8 cellular contexts compared by ENCODE assay signal in the genomic region with DNA sequence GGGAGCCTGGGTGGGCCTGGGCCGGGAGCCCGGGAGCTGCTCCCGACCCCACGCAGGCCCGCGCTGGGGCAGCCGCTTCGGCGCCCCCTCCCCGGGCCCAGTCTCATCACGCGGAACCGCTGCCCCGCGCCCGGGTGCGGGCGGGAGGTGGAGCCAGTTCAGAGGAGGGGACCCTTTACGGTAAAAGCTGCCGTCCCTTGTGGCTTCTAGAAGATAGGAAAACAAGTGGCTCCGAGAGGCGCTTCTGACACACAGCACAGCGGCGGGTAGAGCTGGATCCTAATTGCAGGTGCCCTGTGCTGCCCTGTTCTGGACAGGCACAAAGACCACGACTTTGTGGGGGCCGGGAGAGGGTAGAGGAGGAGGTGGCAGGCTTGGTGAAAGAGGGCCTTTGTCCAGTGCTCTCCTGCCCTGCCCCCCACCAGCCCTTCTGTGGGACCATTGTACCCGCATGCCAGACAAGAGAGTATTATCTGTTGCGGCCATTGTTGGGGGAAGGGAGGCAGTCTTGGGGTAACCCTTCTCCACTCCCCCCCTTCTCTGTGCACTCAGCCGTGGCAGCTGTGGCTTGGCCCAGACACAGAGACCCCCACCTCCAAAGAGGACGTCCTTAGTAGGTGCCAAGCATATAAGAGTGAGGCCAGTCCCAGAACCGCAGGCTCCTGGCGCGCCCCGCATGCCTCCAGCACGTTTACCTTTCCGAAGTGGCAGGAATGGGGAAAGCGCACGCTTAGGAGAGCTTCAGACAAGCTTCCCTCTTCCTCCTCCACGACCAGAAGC. TPM values are rescaled to one million over a fixed set of nuclear protein-coding genes. Genes with fewer than 3 reads are reported as not detected.
DNase-seq lines count a peak whose midpoint lies in the region; ATAC-seq, FAIRE-seq and TF ChIP-seq lines count a peak whose summit lies in the region.

No MANE protein-coding gene starts in this region.

- H3K4me1 ChIP-seq in right lobe of liver = peaks cover 0 to 19% (median 4%) of the 10 kb centered on the region in 4 donors

- no peak for TF ChIP-seq POLR2A in right lobe of liver (IDR thresholded peaks at IDR 0.05)

- intact Hi-C loops in right lobe of liver (cut with DNase I) = loop anchor here (10.0 kb wide), 1 partner anchor 57 kb away; the partner anchor contains the start of gene NKIRAS2 (in 2 of the 2)

- DNase-seq in GM03348 (ENCODE audit: low spot score) (peak; percentile 30), T-helper 2 cell (peak in 3 of 5 experiments; percentile 4 to 66 (median 17)), bronchial epithelial cell (ENCODE audit: low read depth) (no peak), right lobe of liver (peak in 2 of 3 donors; percentile 35 to 55), A172 (ENCODE audit: low spot score) (no peak), KG1 (lab: John Stamatoyannopoulos, UW) (no peak)
- DNase-seq in stimulated activated CD4-positive, alpha-beta T cell treated with anti-CD3 and anti-CD28 coated beads, Interleukin-4, amount 100 ng/mL, for 48 hours (ENCODE audit: low read depth in 2 of 2) = peak; percentile 28 to 36

- no peaks in the 10 kb centered on the region for H3K27me3 ChIP-seq in bronchial epithelial cell (ENCODE audit: control insufficient read depth, insufficient read depth, low read length)
- H3K27me3 ChIP-seq in right lobe of liver = no peaks in the 10 kb centered on the region

- FAIRE-seq in bronchial epithelial cell (lab: Jason Lieb, UNC) = no peak

- ATAC-seq in HG02571 (IDR thresholded peaks at IDR 0.05; ENCODE audit: unreplicated experiment) (peak; percentile 9), right lobe of liver (peak; percentile 0 to 5 (median 2))

- H3K36me3 ChIP-seq in bronchial epithelial cell (ENCODE audit: control insufficient read depth, insufficient read depth, low read length) (peaks cover 6% of the 10 kb centered on the region), right lobe of liver (peaks cover 0 to 12% (median 6%) of the 10 kb centered on the region in 4 donors)

- H3K4me3 ChIP-seq in bronchial epithelial cell (ENCODE audit: low read depth, low read length) (peak overlapping the region; percentile 76), right lobe of liver (peak overlapping the region; percentile 75 to 95 (median 78))

- peak overlapping the region; percentile 61 to 81 (median 74) for H3K27ac ChIP-seq in right lobe of liver

- H3K9me3 ChIP-seq in right lobe of liver = no peaks in the 10 kb centered on the region

- 0% methylated on average over 3 of the region's 39 CpGs for WGBS in right lobe of liver (ENCODE audit: insufficient coverage, low coverage, low lambda C conversion rate, missing lambda C conversion rate)

- peak; percentile 0 for TF ChIP-seq CTCF in bronchial epithelial cell (IDR thresholded peaks at IDR 0.05; ENCODE audit: insufficient read depth, low read length, severe bottlenecking)
- TF ChIP-seq CTCF in right lobe of liver (IDR thresholded peaks at IDR 0.05) = no peak

RNA-seq across cellular contexts. Expression of gene CNP, which starts 0.7 kb away (rescaled TPM):
- total RNA-seq in bronchial epithelial cell (16.3 and 32.4 TPM in 2 replicates), right lobe of liver (10 to 100 TPM; 30.1 to 42.7 (median 33.0) TPM)
- 110 and 127 TPM in 2 replicates for total RNA-seq in A172 (2014; rRNA removed; shearing (Covaris generic))

RNA-seq across cellular contexts. Expression of gene ODAD4, which starts 36.9 kb away (rescaled TPM):
- 0.13 and 0.26 TPM in 2 replicates for total RNA-seq in bronchial epithelial cell
- total RNA-seq in right lobe of liver = under 1 TPM in 3 of 6 experiments, not detected in 3; 0.12 to 0.13 (median 0.12) TPM
- 1.8 and 2.2 TPM in 2 replicates for total RNA-seq in A172 (2014; rRNA removed; shearing (Covaris generic))

RNA-seq across cellular contexts. Expression of gene ACLY, which starts 48.6 kb away (rescaled TPM):
- total RNA-seq in bronchial epithelial cell (78.5 and 121 TPM in 2 replicates), right lobe of liver (10 to 100 TPM; 16.6 to 95.9 (median 33.6) TPM)
- total RNA-seq in A172 (2014; rRNA removed; shearing (Covaris generic)) = 212 and 231 TPM in 2 replicates

RNA-seq across cellular contexts. Expression of gene DNAJC7, which starts 49.9 kb away (rescaled TPM):
- 47.7 and 77.2 TPM in 2 replicates for total RNA-seq in bronchial epithelial cell
- total RNA-seq in right lobe of liver = 10 to 100 TPM; 32.7 to 40.3 (median 35.2) TPM
- total RNA-seq in A172 (2014; rRNA removed; shearing (Covaris generic)) = 118 and 132 TPM in 2 replicates

RNA-seq across cellular contexts. Expression of gene NKIRAS2, which starts 52.6 kb away (rescaled TPM):
- total RNA-seq in bronchial epithelial cell = 13.7 and 31.1 TPM in 2 replicates
- 10 to 100 TPM; 11.1 to 27.0 (median 12.3) TPM for total RNA-seq in right lobe of liver
- 48.6 and 51.8 TPM in 2 replicates for total RNA-seq in A172 (2014; rRNA removed; shearing (Covaris generic))

Comparison
In these comparisons a context has a peak if more than half of its experiments do, and no peak if none do; other contexts are left out.
1. DNase-seq: peak in GM03348 (single experiment), T-helper 2 cell (3 of 5), right lobe of liver (2 of 3) and stimulated activated CD4-positive, alpha-beta T cell treated with anti-CD3 and anti-CD28 coated beads, Interleukin-4, amount 100 ng/mL, for 48 hours (2 of 2); none in bronchial epithelial cell (single experiment), A172 (single experiment) and KG1 (single experiment).